Comparison of ENCODE assay signal across 7 cellular contexts in the genomic region with DNA sequence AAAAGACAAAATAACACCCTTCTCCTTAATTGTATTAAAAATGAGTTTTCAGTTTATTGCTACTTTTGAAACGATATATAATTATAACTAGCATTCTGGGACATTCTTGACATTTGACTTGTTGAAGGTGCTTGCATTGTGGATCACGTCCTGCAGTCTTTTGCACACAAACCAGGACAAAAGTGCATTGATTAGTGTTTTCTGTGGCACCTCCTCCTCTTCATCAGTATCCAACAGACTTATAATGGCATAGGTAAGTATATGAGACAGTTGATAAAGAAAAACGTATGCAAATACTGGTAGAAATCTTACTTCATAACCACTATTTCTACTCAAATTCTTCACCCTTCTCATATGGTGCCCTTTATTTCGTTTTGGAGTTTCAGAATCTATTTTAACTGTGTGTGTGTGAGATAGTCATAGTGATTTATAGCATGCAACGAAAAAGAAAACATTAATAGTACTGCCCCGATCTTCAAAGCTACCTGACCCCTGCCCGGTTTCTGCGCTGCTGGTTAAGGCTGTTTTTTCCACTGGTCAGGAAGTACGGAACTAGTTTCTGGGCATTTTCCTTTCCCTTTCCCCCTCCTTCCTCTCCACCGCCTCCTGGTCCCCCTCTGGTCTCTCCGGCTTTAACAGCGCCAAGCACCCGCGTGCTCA. TPM values are rescaled to one million over a fixed set of nuclear protein-coding genes. Genes with fewer than 3 reads are reported as not detected.
DNase-seq lines count a peak whose midpoint lies in the region; ATAC-seq and TF ChIP-seq lines count a peak whose summit lies in the region.

No MANE protein-coding gene starts in this region.

- H4K5ac ChIP-seq in H9 (ENCODE audit: insufficient read length, low read depth, low read length) = no peak overlapping the region

- H3K79me2 ChIP-seq in H9 (ENCODE audit: insufficient read depth, low read length) (peaks cover 2% of the 10 kb centered on the region; the same call in 1 of the 2 replicates), neural cell (replicated peaks; ENCODE audit: insufficient read depth, low read length) (peaks cover 36% of the 10 kb centered on the region)

- peak; percentile 28 for ATAC-seq in GM18858 (IDR thresholded peaks at IDR 0.05; ENCODE audit: unreplicated experiment)
- ATAC-seq in effector memory CD8-positive, alpha-beta T cell (replicated peaks) = no peak

- peaks cover 45 to 49% of the 10 kb centered on the region in 2 experiments for H3K4me1 Mint-ChIP-seq in H9
- H3K4me1 Mint-ChIP-seq in effector memory CD8-positive, alpha-beta T cell (ENCODE audit: low read depth in 2 of 2) = peaks cover 24 to 26% of the 10 kb centered on the region in 2 donors

- H3K36me3 Mint-ChIP-seq in H9 (ENCODE audit: insufficient read depth in 1 of 3, low read depth in 3 of 3) = peaks cover 2 to 5% (median 5%) of the 10 kb centered on the region in 3 experiments; a peak in 5 of 7 replicates
- H3K36me3 Mint-ChIP-seq in effector memory CD8-positive, alpha-beta T cell (ENCODE audit: insufficient read depth) = peaks cover 13% of the 10 kb centered on the region

- H2AFZ ChIP-seq in H9 (ENCODE audit: low read length) = no peak overlapping the region
- H2AFZ ChIP-seq in neural cell (ENCODE audit: low read depth, low read length) = peak overlapping the region; percentile 86

- H3K4me2 ChIP-seq in H9 (ENCODE audit: insufficient read depth, insufficient read length, low read length) (peak overlapping the region; percentile 53), neural cell (ENCODE audit: low read length) (peak overlapping the region; percentile 79)

- DNase-seq in H9 (no peak), NCI-H146 treated with DMSO at 0.1 percent for 48 hours (lab: John Stamatoyannopoulos, UW; ENCODE audit: unreplicated experiment) (peak; percentile 41), activated gamma-delta T cell (lab: John Stamatoyannopoulos, UW) (no peak)
- DNase-seq in effector memory CD8-positive, alpha-beta T cell = no peak
- no peak for DNase-seq in activated CD4-positive, alpha-beta T cell treated with anti-CD3 and anti-CD28 coated beads for 4 hours

- H4K8ac ChIP-seq in H9 (replicated peaks; ENCODE audit: insufficient read length, low read depth, low read length) = no peak overlapping the region

- peak overlapping the region; percentile 74; the same call in 1 of the 2 replicates for H3K14ac ChIP-seq in H9 (ENCODE audit: insufficient read depth, low read length)

- H3K27me3 ChIP-seq in H9 (ENCODE audit: insufficient read depth, low read length) (peaks cover 4% of the 10 kb centered on the region; the same call in 1 of the 2 replicates), neural cell (ENCODE audit: insufficient read depth, low read depth, low read length) (no peaks in the 10 kb centered on the region)

- no peaks in the 10 kb centered on the region for H3K79me1 ChIP-seq in H9 (ENCODE audit: insufficient read depth, low read depth, low read length, poor library complexity, severe bottlenecking)

- peak overlapping the region; percentile 93 to 99 (median 96) for H3K27ac Mint-ChIP-seq in H9
- H3K27ac Mint-ChIP-seq in effector memory CD8-positive, alpha-beta T cell = peak overlapping the region; percentile 95 to 98

- peak overlapping the region; percentile 80 for H3K18ac ChIP-seq in H9 (ENCODE audit: insufficient read length, low read depth, low read length)

- H2AK5ac ChIP-seq in H9 (ENCODE audit: insufficient read length, low read length) = no peak overlapping the region

- H3K56ac ChIP-seq in H9 (ENCODE audit: insufficient read length, low read depth, low read length) = no peak overlapping the region

- no peaks in the 10 kb centered on the region for H3K36me3 ChIP-seq in neural cell (ENCODE audit: insufficient read depth, low read length)

- H3K9ac ChIP-seq in H9 (ENCODE audit: extremely low read depth, insufficient read length, low read length) (peak overlapping the region; percentile 69), neural cell (ENCODE audit: low read length) (peak overlapping the region; percentile 93)

- TF ChIP-seq RAD21 in neural cell (conservative IDR thresholded peaks at IDR 0.05) = peak; percentile 23

- H3K4me3 Mint-ChIP-seq in H9 = peak overlapping the region; percentile 97 to 100
- H3K4me3 Mint-ChIP-seq in effector memory CD8-positive, alpha-beta T cell = peak overlapping the region; percentile 96 to 97

- TF ChIP-seq EP300 in neural cell (conservative IDR thresholded peaks at IDR 0.05; ENCODE audit: poor library complexity, severe bottlenecking) = peak; percentile 19

- H2BK20ac ChIP-seq in H9 (ENCODE audit: low read depth, low read length, poor library complexity, severe bottlenecking) = no peak overlapping the region

- no peaks in the 10 kb centered on the region; a peak in 1 of 5 replicates for H3K9me3 Mint-ChIP-seq in H9
- H3K9me3 Mint-ChIP-seq in effector memory CD8-positive, alpha-beta T cell = no peaks in the 10 kb centered on the region

- H3K23me2 ChIP-seq in H9 (ENCODE audit: insufficient read length, low read depth, low read length, poor library complexity, severe bottlenecking) = no peaks in the 10 kb centered on the region

- no peaks in the 10 kb centered on the region for H3K9me2 ChIP-seq in neural cell (ENCODE audit: insufficient read depth, low read length)

- no peak overlapping the region for H2BK5ac ChIP-seq in H9 (ENCODE audit: insufficient read length, low read length)

- H3K23ac ChIP-seq in H9 (ENCODE audit: insufficient read length, low read depth, low read length) = no peak overlapping the region

- no peak overlapping the region for H3K27ac ChIP-seq in H9 (ENCODE audit: insufficient read length, low read depth, low read length)
- peak overlapping the region; percentile 93 for H3K27ac ChIP-seq in neural cell (ENCODE audit: low read length)

- H3K4me1 ChIP-seq in H9 (ENCODE audit: insufficient read depth, low read length) = no peaks in the 10 kb centered on the region; the same call in 1 of the 2 replicates

- H3K27me3 Mint-ChIP-seq in H9 (ENCODE audit: low read depth) = peaks cover 39% of the 10 kb centered on the region
- no peaks in the 10 kb centered on the region for H3K27me3 Mint-ChIP-seq in effector memory CD8-positive, alpha-beta T cell

- H3K9me3 ChIP-seq in H9 (ENCODE audit: control insufficient read depth, low read depth, low read length) = no peaks in the 10 kb centered on the region
- no peaks in the 10 kb centered on the region for H3K9me3 ChIP-seq in neural cell (ENCODE audit: low read length)

- H3F3A ChIP-seq in neural cell (ENCODE audit: insufficient read depth, low read length, poor library complexity, severe bottlenecking) = no peaks in the 10 kb centered on the region

- no peak overlapping the region for H3T11ph ChIP-seq in H9 (ENCODE audit: low read length)

- no peak for TF ChIP-seq CTCF in H9 (conservative IDR thresholded peaks at IDR 0.05)
- TF ChIP-seq CTCF in neural cell (IDR thresholded peaks at IDR 0.05; ENCODE audit: poor library complexity, severe bottlenecking) = peak; percentile 21

- no peak overlapping the region for H4K91ac ChIP-seq in H9 (ENCODE audit: insufficient read length, low read depth, low read length)

- H4K20me1 ChIP-seq in H9 (ENCODE audit: control insufficient read depth, insufficient read depth, insufficient read length) = no peaks in the 10 kb centered on the region
- no peaks in the 10 kb centered on the region for H4K20me1 ChIP-seq in neural cell (ENCODE audit: insufficient read depth)

- no peak overlapping the region for H2BK120ac ChIP-seq in H9 (ENCODE audit: low read depth, low read length, poor library complexity, severe bottlenecking)

- peak overlapping the region; percentile 89 for H3K4me3 ChIP-seq in neural cell (ENCODE audit: low read length)

- no peak overlapping the region for H3K4ac ChIP-seq in H9 (ENCODE audit: low read depth, low read length)

- no peak overlapping the region for H2BK12ac ChIP-seq in H9 (ENCODE audit: insufficient read length, low read depth, low read length)

- H2BK15ac ChIP-seq in H9 (ENCODE audit: low read depth, low read length) = no peak overlapping the region

- no CpG with 5 or more reads among the region's 14 CpGs for WGBS in H9 (ENCODE audit: extremely low coverage, insufficient read length, low lambda C conversion rate)

TF ChIP-seq in neural cell, 6 proteins besides CTCF, POLR2A, EP300 and RAD21:
- TF ChIP-seq REST (IDR thresholded peaks at IDR 0.05; ENCODE audit: borderline replicate concordance) (no peak), POLR2AphosphoS5 (IDR thresholded peaks at IDR 0.05) (no peak), SMC3 (conservative IDR thresholded peaks at IDR 0.05; ENCODE audit: poor library complexity) (no peak), EZH2 (IDR thresholded peaks at IDR 0.05; ENCODE audit: borderline replicate concordance, insufficient read depth, low read length, poor library complexity, severe bottlenecking) (no peak)

RNA-seq across cellular contexts. Expression of gene RASA1, which starts 0.6 kb away (rescaled TPM):
- total RNA-seq in H9 (2021) = 29.6 TPM in 2 replicates
- 68.3 and 72.8 TPM in 2 replicates for polyA plus RNA-seq in neural cell
- 67.2 and 70.3 TPM in 2 replicates for polyA minus RNA-seq in neural cell
